ENCODE assay signal across 17 cellular contexts in the genomic region with DNA sequence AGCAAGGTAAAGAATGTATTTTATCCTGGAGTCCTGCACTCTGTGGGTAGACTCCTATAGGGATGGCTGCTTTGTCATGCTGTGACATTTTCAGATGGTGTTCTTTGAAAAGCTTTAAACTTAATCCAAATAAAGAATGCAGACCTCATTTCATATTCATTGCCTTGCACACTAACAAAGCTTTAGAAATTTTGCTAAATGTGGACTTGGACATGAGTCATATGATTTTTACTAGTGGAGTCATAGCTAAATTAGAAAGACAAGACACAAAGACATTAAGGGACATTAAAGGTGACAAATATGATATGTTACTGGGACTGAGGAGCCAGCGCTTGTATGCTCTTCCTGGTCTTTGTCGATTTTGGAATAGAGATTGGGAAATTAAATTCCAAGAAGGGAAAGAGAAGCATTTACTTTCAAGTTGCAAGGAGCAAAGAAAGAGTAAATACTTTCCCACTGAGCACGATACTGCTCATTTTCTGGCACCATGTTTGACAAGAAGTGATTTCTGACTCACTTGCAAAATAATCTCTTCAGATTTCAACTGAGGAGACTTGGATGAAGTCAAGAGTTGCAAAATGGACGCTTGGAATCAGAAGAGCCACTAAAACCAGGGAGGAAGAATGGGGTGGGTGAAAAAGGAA.
DNase-seq lines count a peak whose midpoint lies in the region; TF ChIP-seq lines count a peak whose summit lies in the region.
"Had no signal": no experiment of that assay in that cellular context is flagged by ENCODE, and none has a peak within 500 bp of the region (broad histone marks: within the 10 kb centered on the region; RNA-seq: fewer than 3 reads in every experiment).

No MANE protein-coding gene starts in this region.

- no peak for TF ChIP-seq POLR2A in uterus (IDR thresholded peaks at IDR 0.05)
- TF ChIP-seq POLR2A in esophagus muscularis mucosa (IDR thresholded peaks at IDR 0.05; ENCODE audit: low read depth), result no peak

- intact Hi-C loops in uterus (cut with DNase I; ENCODE audit: low total_unique reads), result no loop called here
- intact Hi-C loops in esophagus muscularis mucosa (cut with DNase I), result no loop called here

- H3K27me3 ChIP-seq in uterus, result no peaks in the 10 kb centered on the region
- H3K27me3 ChIP-seq in esophagus muscularis mucosa, result no peaks in the 10 kb centered on the region
- H3K27me3 ChIP-seq: testis had no signal

- H3K4me1 ChIP-seq in uterus, result no peaks in the 10 kb centered on the region
- no peaks in the 10 kb centered on the region for H3K4me1 ChIP-seq in esophagus muscularis mucosa
- H3K4me1 ChIP-seq: testis had no signal

- TF ChIP-seq CTCF in uterus (IDR thresholded peaks at IDR 0.05) (no peak), esophagus muscularis mucosa (IDR thresholded peaks at IDR 0.05) (no peak)

- H3K36me3 ChIP-seq in uterus (no peaks in the 10 kb centered on the region), esophagus muscularis mucosa (no peaks in the 10 kb centered on the region)

- H3K27ac ChIP-seq in uterus (peak overlapping the region; percentile 40 to 63), esophagus muscularis mucosa (replicated peaks in 1 of 4) (no peak overlapping the region)
- H3K27ac ChIP-seq: testis had no signal

- H3K4me3 ChIP-seq in uterus, result no peak overlapping the region
- H3K4me3 ChIP-seq in esophagus muscularis mucosa, result no peak overlapping the region
- H3K4me3 ChIP-seq: testis had no signal

- 63% methylated on average over 4 of the region's 4 CpGs for WGBS in esophagus muscularis mucosa

- H3K9me3 ChIP-seq in uterus (no peaks in the 10 kb centered on the region), esophagus muscularis mucosa (no peaks in the 10 kb centered on the region)
- H3K9me3 ChIP-seq: testis had no signal

- DNase-seq in GM03348 (ENCODE audit: low spot score) (peak; percentile 12), astrocyte of the hippocampus (ENCODE audit: low read depth, low spot score) (peak; percentile 18), inferior parietal cortex (ENCODE audit: extremely low spot score) (peak; percentile 17), uterus (no peak), NAMALWA (ENCODE audit: low spot score) (no peak), esophagus muscularis mucosa (ENCODE audit: extremely low spot score) (no peak), UCSD-AML1 (lab: John Stamatoyannopoulos, UW; ENCODE audit: unreplicated experiment) (no peak)
- DNase-seq: activated CD4-positive, alpha-beta memory T cell treated with anti-CD3 and anti-CD28 coated beads, Interleukin-2, amount 10 ng/mL, durations not matched to agents 7 days and 5 days; activated naive CD4-positive, alpha-beta T cell; activated T-cell treated with anti-CD3 and anti-CD28 coated beads, Interleukin-2, amount 50 U/mL, for 1 hour; hippocampal formation; mammary epithelial cell; naive B cell; NCI-H2081 treated with DMSO at 0.1 percent for 48 hours; NCI-H510A; T-helper 9 cell; testis had no signal

- TF ChIP-seq EP300 in esophagus muscularis mucosa (IDR thresholded peaks at IDR 0.05), result no peak

Comparison
In these comparisons a context has a peak if more than half of its experiments do, and no peak if none do; other contexts are left out.
1. DNase-seq: peak in GM03348 (single experiment), astrocyte of the hippocampus (single experiment) and inferior parietal cortex (single experiment); none in uterus (0 of 2), NAMALWA (single experiment), esophagus muscularis mucosa (single experiment) and UCSD-AML1 (single experiment).
2. H3K27ac ChIP-seq: peak in uterus (2 of 2); none in esophagus muscularis mucosa (0 of 4).